In genomic region chr6:165814669-165815068, GRCh38 we compare ENCODE assay signal across 35 cellular contexts.
"Had no signal": no experiment of that assay in that cellular context is flagged by ENCODE, and none has a peak within 500 bp of the region (broad histone marks: within the 10 kb centered on the region; RNA-seq: fewer than 3 reads in every experiment).

No MANE protein-coding gene starts in this region.

- ATAC-seq: activated CD8-positive, alpha-beta T cell treated with anti-CD3 and anti-CD28 coated beads for 36 hours; activated naive CD8-positive, alpha-beta T cell treated with anti-CD3 and anti-CD28 coated beads, Interleukin-2, amount 50 U/mL, for 24 hours; activated T-cell treated with anti-CD3 and anti-CD28 coated beads, Interleukin-2, amount 50 U/mL, for 4 hours; activated T-cell treated with anti-CD3 and anti-CD28 coated beads, Interleukin-2, amount 50 U/mL, for 72 hours; activated T-helper 17 cell treated with anti-CD3 and anti-CD28 coated beads, Interleukin-2, amount 50 U/mL, for 72 hours had no signal

- H3K27ac Mint-ChIP-seq: activated B cell treated with CpG ODN at 0.5 μM for 24 hours; activated CD4-positive, alpha-beta memory T cell treated with anti-CD3 and anti-CD28 coated beads for 36 hours; activated CD4-positive, alpha-beta T cell treated with anti-CD3 and anti-CD28 coated beads, Interleukin-2, amount 10 ng/mL, durations not matched to agents 24 days and 14 days; activated CD8-positive, alpha-beta T cell treated with anti-CD3 and anti-CD28 coated beads for 36 hours; activated naive CD4-positive, alpha-beta T cell treated with anti-CD3 and anti-CD28 coated beads for 36 hours; activated naive CD4-positive, alpha-beta T cell treated with anti-CD3 and anti-CD28 coated beads, Interleukin-2, amount 50 U/mL, for 24 hours; activated naive CD8-positive, alpha-beta T cell; activated naive CD8-positive, alpha-beta T cell treated with anti-CD3 and anti-CD28 coated beads, Interleukin-2, amount 10 ng/mL, durations not matched to agents 7 days and 5 days; activated naive CD8-positive, alpha-beta T cell treated with anti-CD3 and anti-CD28 coated beads, Interleukin-2, amount 50 U/mL, for 24 hours; activated T-cell treated with anti-CD3 and anti-CD28 coated beads, Interleukin-2, amount 50 U/mL, for 72 hours; activated T-helper 1 cell treated with anti-CD3 and anti-CD28 coated beads, Interleukin-12 subunit alpha, Interleukin-12 subunit beta, Interleukin-2, Interleukin-4 antibody, amounts not matched to agents 30 ng/mL and 10 ng/mL and 1 ng/mL, durations not matched to agents 14 hours and 24 hours and 36 hours; activated T-helper 17 cell treated with anti-CD3 and anti-CD28 coated beads, Interleukin-2, amount 50 U/mL, for 72 hours; brain; T-helper 1 cell treated with Interleukin-12 subunit alpha and Interleukin-12 subunit beta and Interleukin-4 antibody, amounts not matched to agents 30 μg/mL and 1 μg/mL, for 36 hours; T-helper 2 cell treated with Interferon-gamma antibody and Interleukin-4, amounts not matched to agents 5 μg/mL and 100 μg/mL, for 36 hours had no signal

- H3K4me3 Mint-ChIP-seq: activated B cell treated with CpG ODN at 0.5 μM for 24 hours; activated CD4-positive, alpha-beta memory T cell treated with anti-CD3 and anti-CD28 coated beads for 36 hours; activated CD4-positive, alpha-beta T cell treated with anti-CD3 and anti-CD28 coated beads, Interleukin-2, amount 10 ng/mL, durations not matched to agents 24 days and 14 days; activated CD8-positive, alpha-beta T cell treated with anti-CD3 and anti-CD28 coated beads for 36 hours; activated naive CD4-positive, alpha-beta T cell treated with anti-CD3 and anti-CD28 coated beads for 36 hours; activated naive CD4-positive, alpha-beta T cell treated with anti-CD3 and anti-CD28 coated beads, Interleukin-2, amount 50 U/mL, for 24 hours; activated naive CD8-positive, alpha-beta T cell; activated naive CD8-positive, alpha-beta T cell treated with anti-CD3 and anti-CD28 coated beads, Interleukin-2, amount 10 ng/mL, durations not matched to agents 7 days and 5 days; activated naive CD8-positive, alpha-beta T cell treated with anti-CD3 and anti-CD28 coated beads, Interleukin-2, amount 50 U/mL, for 24 hours; activated T-cell treated with anti-CD3 and anti-CD28 coated beads, Interleukin-2, amount 50 U/mL, for 4 hours; activated T-cell treated with anti-CD3 and anti-CD28 coated beads, Interleukin-2, amount 50 U/mL, for 72 hours; activated T-helper 1 cell treated with anti-CD3 and anti-CD28 coated beads, Interleukin-12 subunit alpha, Interleukin-12 subunit beta, Interleukin-2, Interleukin-4 antibody, amounts not matched to agents 30 ng/mL and 10 ng/mL and 1 ng/mL, durations not matched to agents 14 hours and 24 hours and 36 hours; activated T-helper 17 cell treated with anti-CD3 and anti-CD28 coated beads, Interleukin-2, amount 50 U/mL, for 72 hours; brain; T-helper 1 cell treated with Interleukin-12 subunit alpha and Interleukin-12 subunit beta and Interleukin-4 antibody, amounts not matched to agents 30 μg/mL and 1 μg/mL, for 36 hours; T-helper 2 cell treated with Interferon-gamma antibody and Interleukin-4, amounts not matched to agents 5 μg/mL and 100 μg/mL, for 36 hours had no signal

- H3K4me3 ChIP-seq: ascending aorta, cardiac muscle cell had no signal

- H3K36me3 Mint-ChIP-seq: activated CD4-positive, alpha-beta memory T cell treated with anti-CD3 and anti-CD28 coated beads for 36 hours; activated naive CD4-positive, alpha-beta T cell treated with anti-CD3 and anti-CD28 coated beads, Interleukin-2, amount 50 U/mL, for 24 hours; activated naive CD8-positive, alpha-beta T cell; activated naive CD8-positive, alpha-beta T cell treated with anti-CD3 and anti-CD28 coated beads, Interleukin-2, amount 10 ng/mL, durations not matched to agents 7 days and 5 days had no signal

- DNase-seq: activated B cell treated with CpG ODN at 0.5 μM for 24 hours; activated CD4-positive, alpha-beta memory T cell treated with anti-CD3 and anti-CD28 coated beads for 36 hours; activated CD4-positive, alpha-beta T cell treated with anti-CD3 and anti-CD28 coated beads for 4 hours; activated CD4-positive, alpha-beta T cell treated with anti-CD3 and anti-CD28 coated beads, Interleukin-2, amount 10 ng/mL, durations not matched to agents 24 days and 14 days; activated CD4-positive, alpha-beta T cell treated with anti-CD3 and anti-CD28 coated beads, Interleukin-2, amount 50 U/mL, for 1 hour; activated CD4-positive, alpha-beta T cell treated with anti-CD3 and anti-CD28 coated beads, Interleukin-2, amount 50 U/mL, for 4 hours; activated CD4-positive, CD25-positive, alpha-beta regulatory T cell treated with anti-CD3 and anti-CD28 coated beads, Interleukin-2, amount 50 U/mL, for 72 hours; activated CD8-positive, alpha-beta memory T cell treated with anti-CD3 and anti-CD28 coated beads, Interleukin-2, amount 50 U/mL, for 4 hours; activated CD8-positive, alpha-beta T cell treated with anti-CD3 and anti-CD28 coated beads for 36 hours; activated effector memory CD4-positive, alpha-beta T cell treated with anti-CD3 and anti-CD28 coated beads, Interleukin-2, amount 50 U/mL, for 16 hours; activated gamma-delta T cell treated with Interleukin-2 at 50 U/mL for 16 hours; activated naive CD4-positive, alpha-beta T cell; activated naive CD4-positive, alpha-beta T cell treated with anti-CD3 and anti-CD28 coated beads for 36 hours; activated naive CD8-positive, alpha-beta T cell treated with anti-CD3 and anti-CD28 coated beads, Interleukin-2, amount 10 ng/mL, durations not matched to agents 7 days and 5 days; activated naive CD8-positive, alpha-beta T cell treated with anti-CD3 and anti-CD28 coated beads, Interleukin-2, amount 50 U/mL, for 24 hours; activated T-cell treated with anti-CD3 and anti-CD28 coated beads for 4 hours; activated T-cell treated with anti-CD3 and anti-CD28 coated beads, Interleukin-2, amount 50 U/mL, for 1 hour; activated T-cell treated with anti-CD3 and anti-CD28 coated beads, Interleukin-2, amount 50 U/mL, for 4 hours; activated T-cell treated with anti-CD3 and anti-CD28 coated beads, Interleukin-2, amount 50 U/mL, for 72 hours; amygdala; anterior cingulate cortex; central memory CD4-positive, alpha-beta T cell; T-helper 1 cell; T-helper 2 cell; T-helper 9 cell had no signal

- H3K9me3 Mint-ChIP-seq: activated CD4-positive, alpha-beta T cell treated with anti-CD3 and anti-CD28 coated beads, Interleukin-2, amount 10 ng/mL, durations not matched to agents 24 days and 14 days; T-helper 2 cell treated with Interferon-gamma antibody and Interleukin-4, amounts not matched to agents 5 μg/mL and 100 μg/mL, for 36 hours had no signal

- H3K27me3 ChIP-seq: ascending aorta had no signal

- H3K4me1 ChIP-seq: ascending aorta had no signal

- H3K4me1 Mint-ChIP-seq: activated B cell treated with CpG ODN at 0.5 μM for 24 hours; activated CD4-positive, alpha-beta T cell treated with anti-CD3 and anti-CD28 coated beads, Interleukin-2, amount 10 ng/mL, durations not matched to agents 24 days and 14 days; activated naive CD4-positive, alpha-beta T cell treated with anti-CD3 and anti-CD28 coated beads, Interleukin-2, amount 50 U/mL, for 24 hours; activated naive CD8-positive, alpha-beta T cell treated with anti-CD3 and anti-CD28 coated beads, Interleukin-2, amount 10 ng/mL, durations not matched to agents 7 days and 5 days; activated naive CD8-positive, alpha-beta T cell treated with anti-CD3 and anti-CD28 coated beads, Interleukin-2, amount 50 U/mL, for 24 hours; activated T-helper 17 cell treated with anti-CD3 and anti-CD28 coated beads, Interleukin-2, amount 50 U/mL, for 72 hours had no signal

- H3K27ac ChIP-seq: ascending aorta, cardiac muscle cell, VCaP had no signal

- H3K36me3 ChIP-seq: ascending aorta, cardiac muscle cell had no signal

- H3K9me3 ChIP-seq: ascending aorta had no signal
